In the genomic region with DNA sequence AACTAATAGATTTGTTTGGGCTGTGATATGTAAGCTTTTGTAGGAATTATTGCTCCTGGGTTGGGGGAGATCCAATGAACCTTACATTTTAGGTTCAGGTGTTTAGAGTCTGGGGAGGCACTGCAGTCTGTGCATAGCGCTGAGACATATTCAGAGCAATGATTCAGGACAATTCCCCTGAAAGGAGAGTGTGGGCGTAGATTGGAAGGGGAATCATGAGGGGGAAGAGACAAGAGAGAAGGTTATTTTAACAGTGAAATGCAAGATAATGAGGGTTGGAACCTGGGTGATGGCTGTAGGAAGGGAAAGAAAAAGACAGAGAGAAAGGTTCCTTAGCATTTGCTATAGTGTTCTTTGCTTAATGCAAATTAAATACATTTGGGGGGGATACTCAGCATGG, we compare ENCODE assay signal across 21 cellular contexts.
DNase-seq lines count a peak whose midpoint lies in the region; ATAC-seq, FAIRE-seq and TF ChIP-seq lines count a peak whose summit lies in the region.
"Had no signal": no experiment of that assay in that cellular context is flagged by ENCODE, and none has a peak within 500 bp of the region (broad histone marks: within the 10 kb centered on the region; RNA-seq: fewer than 3 reads in every experiment).

No MANE protein-coding gene starts in this region.

- TF ChIP-seq CTCF in neural crest cell (conservative IDR thresholded peaks at IDR 0.05), result no peak
- no peak for TF ChIP-seq CTCF in kidney (IDR thresholded peaks at IDR 0.05; ENCODE audit: borderline replicate concordance, extremely low read depth, insufficient read depth)

- H3K36me3 Mint-ChIP-seq in neural crest cell (ENCODE audit: low read depth), result no peaks in the 10 kb centered on the region
- H3K36me3 Mint-ChIP-seq in T-helper 2 cell treated with Interferon-gamma antibody and Interleukin-4, amounts not matched to agents 5 μg/mL and 100 μg/mL, for 36 hours (ENCODE audit: low read depth), result no peaks in the 10 kb centered on the region
- H3K36me3 Mint-ChIP-seq: CD4-positive, CD25-positive, alpha-beta regulatory T cell; CD8-positive, alpha-beta memory T cell had no signal

- H3K4me3 ChIP-seq in kidney (ENCODE audit: low read length in 2 of 2), result no peak overlapping the region

- intact Hi-C loops in Right ventricle myocardium inferior (cut with DNase I), result no loop called here
- intact Hi-C loops in kidney (cut with DNase I), result no loop called here

- peak overlapping the region; percentile 2 for H3K27ac Mint-ChIP-seq in neural crest cell (ENCODE audit: unreplicated experiment)
- no peak overlapping the region for H3K27ac Mint-ChIP-seq in T-helper 2 cell treated with Interferon-gamma antibody and Interleukin-4, amounts not matched to agents 5 μg/mL and 100 μg/mL, for 36 hours
- H3K27ac Mint-ChIP-seq: CD4-positive, CD25-positive, alpha-beta regulatory T cell; CD8-positive, alpha-beta memory T cell had no signal

- H3K9me3 Mint-ChIP-seq in neural crest cell, result no peaks in the 10 kb centered on the region
- H3K9me3 Mint-ChIP-seq in T-helper 2 cell treated with Interferon-gamma antibody and Interleukin-4, amounts not matched to agents 5 μg/mL and 100 μg/mL, for 36 hours, result no peaks in the 10 kb centered on the region

- no peak overlapping the region for H3K9ac ChIP-seq in kidney (ENCODE audit: low read length in 2 of 2)

- no peak for FAIRE-seq in kidney (lab: Jason Lieb, UNC)
- FAIRE-seq: A204.1, G401.6, GM12891, GM19239, HepG2 had no signal

- H3K4me3 Mint-ChIP-seq in neural crest cell, result no peak overlapping the region
- H3K4me3 Mint-ChIP-seq in T-helper 2 cell treated with Interferon-gamma antibody and Interleukin-4, amounts not matched to agents 5 μg/mL and 100 μg/mL, for 36 hours, result no peak overlapping the region
- H3K4me3 Mint-ChIP-seq: CD4-positive, CD25-positive, alpha-beta regulatory T cell; CD8-positive, alpha-beta memory T cell had no signal

- DNase-seq in neural crest cell (ENCODE audit: low read depth, low spot score), result no peak
- no peak for DNase-seq in T-helper 2 cell treated with Interferon-gamma antibody and Interleukin-4, amounts not matched to agents 5 μg/mL and 100 μg/mL, for 36 hours (ENCODE audit: low spot score)
- no peak for DNase-seq in Right ventricle myocardium inferior (ENCODE audit: missing footprints)
- DNase-seq in kidney, result no peak
- DNase-seq: ACHN; BE2C; CD4-positive, CD25-positive, alpha-beta regulatory T cell; CD8-positive, alpha-beta memory T cell; COR-L47; DMS 273 treated with DMSO at 0.1 percent for 48 hours; DMS53; DND-41; HCEC 1CT had no signal

- H3K27me3 Mint-ChIP-seq in neural crest cell (ENCODE audit: low read depth), result no peaks in the 10 kb centered on the region
- H3K27me3 Mint-ChIP-seq in T-helper 2 cell treated with Interferon-gamma antibody and Interleukin-4, amounts not matched to agents 5 μg/mL and 100 μg/mL, for 36 hours (ENCODE audit: low read depth), result no peaks in the 10 kb centered on the region
- H3K27me3 Mint-ChIP-seq: CD4-positive, CD25-positive, alpha-beta regulatory T cell; CD8-positive, alpha-beta memory T cell had no signal

- no peaks in the 10 kb centered on the region for H3K36me3 ChIP-seq in kidney (ENCODE audit: control insufficient read depth in 1 of 2, insufficient read depth in 2 of 2, low read length in 2 of 2)
- H3K36me3 ChIP-seq: BE2C had no signal

- no peaks in the 10 kb centered on the region for H3K4me1 ChIP-seq in kidney (ENCODE audit: control insufficient read depth in 1 of 2, insufficient read depth in 1 of 2, low read depth in 1 of 2, low read length in 2 of 2)

- no peaks in the 10 kb centered on the region for H3K9me3 ChIP-seq in kidney (ENCODE audit: control insufficient read depth in 1 of 2, low read length in 2 of 2)
- H3K9me3 ChIP-seq: BE2C had no signal

- H3K27ac ChIP-seq in angular gyrus (ENCODE audit: low read depth, low read length), result peak overlapping the region; percentile 96
- H3K27ac ChIP-seq in cingulate gyrus (ENCODE audit: low read depth, low read length), result peak overlapping the region; percentile 81
- no peak overlapping the region for H3K27ac ChIP-seq in kidney (ENCODE audit: low read depth in 2 of 2, low read length in 2 of 2)

- ATAC-seq in Right ventricle myocardium inferior (no peak), HG03460 (IDR thresholded peaks at IDR 0.05; ENCODE audit: unreplicated experiment) (no peak)
- ATAC-seq: HepG2 had no signal

- peaks cover 32% of the 10 kb centered on the region for H3K4me1 Mint-ChIP-seq in neural crest cell
- no peaks in the 10 kb centered on the region for H3K4me1 Mint-ChIP-seq in T-helper 2 cell treated with Interferon-gamma antibody and Interleukin-4, amounts not matched to agents 5 μg/mL and 100 μg/mL, for 36 hours (ENCODE audit: low read depth)
- H3K4me1 Mint-ChIP-seq: CD4-positive, CD25-positive, alpha-beta regulatory T cell; CD8-positive, alpha-beta memory T cell had no signal

Comparison
In these comparisons a context has a peak if more than half of its experiments do, and no peak if none do; other contexts are left out.
1. H3K27ac ChIP-seq: peak in angular gyrus (single experiment) and cingulate gyrus (single experiment); none in kidney (0 of 2).